In genomic region chr5:103217101-103217500, GRCh38 we compare ENCODE assay signal across 17 cellular contexts. TPM values are rescaled to one million over a fixed set of nuclear protein-coding genes. Genes with fewer than 3 reads are reported as not detected.
DNase-seq lines count a peak whose midpoint lies in the region; ATAC-seq and TF ChIP-seq lines count a peak whose summit lies in the region.
"Had no signal": no experiment of that assay in that cellular context is flagged by ENCODE, and none has a peak within 500 bp of the region (broad histone marks: within the 10 kb centered on the region; RNA-seq: fewer than 3 reads in every experiment).

No MANE protein-coding gene starts in this region.

- in situ Hi-C loops in GM13977 (cut with MboI; ENCODE audit: low pct_unique_long_range_greater_than_20kb, low sequenced_read_pairs, unreplicated experiment) = no loop called here

- H3K36me3 ChIP-seq in ACC112 (ENCODE audit: insufficient read depth, low read length) = no peaks in the 10 kb centered on the region

- H3K4me3 ChIP-seq in ACC112 (ENCODE audit: low read depth, low read length) = no peak overlapping the region

- no peaks in the 10 kb centered on the region for H3K27me3 ChIP-seq in ACC112 (ENCODE audit: insufficient read depth, low read length)

- H3K79me2 ChIP-seq in ACC112 (ENCODE audit: control insufficient read depth, insufficient read depth, low read length, unreplicated experiment) = no peaks in the 10 kb centered on the region

- no peak overlapping the region for H2AFZ ChIP-seq in ACC112 (ENCODE audit: low read length, unreplicated experiment)

- TF ChIP-seq CTCF in GM13977 (IDR thresholded peaks at IDR 0.05; ENCODE audit: extremely low read depth, insufficient read depth, missing control alignments) = no peak

- H3K27ac ChIP-seq in ACC112 (ENCODE audit: low read depth, low read length) = peak overlapping the region; percentile 85

- no peak for ATAC-seq in stimulated activated naive CD8-positive, alpha-beta T cell treated with anti-CD3 and anti-CD28 coated beads, Interleukin-15, Interleukin-2, amounts not matched to agents 100 U/mL and 50 U/mL, for 24 hours
- ATAC-seq: HCT116 had no signal

- DNase-seq in NCI-H69 (lab: John Stamatoyannopoulos, UW) = peak; percentile 63
- peak; percentile 21 for DNase-seq in dedifferentiated amniotic fluid mesenchymal stem cell (ENCODE audit: extremely low spot score)
- DNase-seq in myocyte (ENCODE audit: low read depth) = peak; percentile 23
- DNase-seq in glomerular visceral epithelial cell (ENCODE audit: extremely low spot score) = no peak
- no peak for DNase-seq in GM13977 (ENCODE audit: low spot score)
- no peak for DNase-seq in stimulated activated naive CD8-positive, alpha-beta T cell treated with anti-CD3 and anti-CD28 coated beads, Interleukin-15, Interleukin-2, amounts not matched to agents 100 U/mL and 50 U/mL, for 24 hours
- no peak for DNase-seq in activated CD8-positive, alpha-beta memory T cell treated with anti-CD3 and anti-CD28 coated beads, Interleukin-2, amount 50 U/mL, for 48 hours
- DNase-seq: Caco-2; CD4-positive, alpha-beta T cell; GOT3; KG1; NCI-H1694 treated with DMSO at 0.1 percent for 48 hours; NK-92 treated with Interleukin-12 subunit alpha and Interleukin-12 subunit beta, amount 100 ng/mL, for 24 hours; Right ventricle myocardium superior; SK-N-SH had no signal

- peaks cover 21% of the 10 kb centered on the region for H3K4me1 ChIP-seq in ACC112 (ENCODE audit: control insufficient read depth, insufficient read depth, low read length, unreplicated experiment)
- H3K4me1 ChIP-seq: Caco-2 had no signal

RNA-seq across cellular contexts. Expression of gene MACIR, which starts 41.5 kb away (rescaled TPM):
- total RNA-seq in myocyte = 8.0 and 10.9 TPM in 2 replicates
- 5.1 TPM for polyA plus RNA-seq in myocyte (2012)

Comparison
In these comparisons a context has a peak if more than half of its experiments do, and no peak if none do; other contexts are left out.
1. DNase-seq: peak in NCI-H69 (single experiment), dedifferentiated amniotic fluid mesenchymal stem cell (single experiment) and myocyte (single experiment); none in glomerular visceral epithelial cell (single experiment), GM13977 (single experiment), stimulated activated naive CD8-positive, alpha-beta T cell treated with anti-CD3 and anti-CD28 coated beads, Interleukin-15, Interleukin-2, amounts not matched to agents 100 U/mL and 50 U/mL, for 24 hours (single experiment) and activated CD8-positive, alpha-beta memory T cell treated with anti-CD3 and anti-CD28 coated beads, Interleukin-2, amount 50 U/mL, for 48 hours (single experiment).